Comparison of ENCODE assay signal across 37 cellular contexts in genomic region chr5:126171916-126172315, GRCh38.
"Had no signal": no experiment of that assay in that cellular context is flagged by ENCODE, and none has a peak within 500 bp of the region (broad histone marks: within the 10 kb centered on the region; RNA-seq: fewer than 3 reads in every experiment).

No MANE protein-coding gene starts in this region.

- H3K27ac ChIP-seq: ascending aorta, cardiac muscle cell, VCaP had no signal

- H3K4me1 Mint-ChIP-seq: activated CD4-positive, alpha-beta memory T cell treated with anti-CD3 and anti-CD28 coated beads, Interleukin-2, amount 10 ng/mL, durations not matched to agents 7 days and 5 days; activated CD4-positive, alpha-beta T cell treated with anti-CD3 and anti-CD28 coated beads for 36 hours; activated CD4-positive, alpha-beta T cell treated with anti-CD3 and anti-CD28 coated beads, Interleukin-2, amount 10 ng/mL, durations not matched to agents 7 days and 5 days; activated CD8-positive, alpha-beta memory T cell treated with anti-CD3 and anti-CD28 coated beads, Interleukin-2, amount 10 ng/mL, durations not matched to agents 7 days and 5 days; activated naive CD4-positive, alpha-beta T cell treated with anti-CD3 and anti-CD28 coated beads, Interleukin-2, amount 10 ng/mL, durations not matched to agents 7 days and 5 days; activated naive CD4-positive, alpha-beta T cell treated with anti-CD3 and anti-CD28 coated beads, Interleukin-2, amount 50 U/mL, for 24 hours; activated naive CD8-positive, alpha-beta T cell treated with anti-CD3 and anti-CD28 coated beads, Interleukin-2, amount 10 ng/mL, durations not matched to agents 7 days and 5 days; activated naive CD8-positive, alpha-beta T cell treated with anti-CD3 and anti-CD28 coated beads, Interleukin-2, amount 50 U/mL, for 24 hours; brain; central memory CD8-positive, alpha-beta T cell had no signal

- H3K27ac Mint-ChIP-seq: activated CD4-positive, alpha-beta memory T cell treated with anti-CD3 and anti-CD28 coated beads, Interleukin-2, amount 10 ng/mL, durations not matched to agents 7 days and 5 days; activated CD4-positive, alpha-beta T cell treated with anti-CD3 and anti-CD28 coated beads for 36 hours; activated CD4-positive, alpha-beta T cell treated with anti-CD3 and anti-CD28 coated beads, Interleukin-2, amount 10 ng/mL, durations not matched to agents 7 days and 5 days; activated CD8-positive, alpha-beta memory T cell treated with anti-CD3 and anti-CD28 coated beads, Interleukin-2, amount 10 ng/mL, durations not matched to agents 7 days and 5 days; activated CD8-positive, alpha-beta T cell treated with anti-CD3 and anti-CD28 coated beads, Interleukin-2, amount 10 ng/mL, durations not matched to agents 7 days and 5 days; activated naive CD4-positive, alpha-beta T cell treated with anti-CD3 and anti-CD28 coated beads, Interleukin-2, amount 10 ng/mL, durations not matched to agents 7 days and 5 days; activated naive CD4-positive, alpha-beta T cell treated with anti-CD3 and anti-CD28 coated beads, Interleukin-2, amount 50 U/mL, for 24 hours; activated naive CD8-positive, alpha-beta T cell; activated naive CD8-positive, alpha-beta T cell treated with anti-CD3 and anti-CD28 coated beads, Interleukin-2, amount 10 ng/mL, durations not matched to agents 7 days and 5 days; activated naive CD8-positive, alpha-beta T cell treated with anti-CD3 and anti-CD28 coated beads, Interleukin-2, amount 50 U/mL, for 24 hours; activated T-cell treated with anti-CD3 and anti-CD28 coated beads, Interleukin-2, amount 50 U/mL, for 24 hours; activated T-helper 2 cell treated with anti-CD3 and anti-CD28 coated beads, Interferon-gamma antibody, Interleukin-2, Interleukin-4, amounts not matched to agents 10 μg/mL and 5 μg/mL and 100 μg/mL, durations not matched to agents 14 hours and 24 hours and 36 hours; brain; T-helper 1 cell treated with Interleukin-12 subunit alpha and Interleukin-12 subunit beta and Interleukin-4 antibody, amounts not matched to agents 30 μg/mL and 1 μg/mL, for 36 hours; T-helper 2 cell treated with Interferon-gamma antibody and Interleukin-4, amounts not matched to agents 5 μg/mL and 100 μg/mL, for 36 hours had no signal

- H3K36me3 Mint-ChIP-seq: activated CD8-positive, alpha-beta memory T cell treated with anti-CD3 and anti-CD28 coated beads, Interleukin-2, amount 10 ng/mL, durations not matched to agents 7 days and 5 days; activated naive CD4-positive, alpha-beta T cell treated with anti-CD3 and anti-CD28 coated beads, Interleukin-2, amount 10 ng/mL, durations not matched to agents 7 days and 5 days; activated naive CD8-positive, alpha-beta T cell treated with anti-CD3 and anti-CD28 coated beads, Interleukin-2, amount 10 ng/mL, durations not matched to agents 7 days and 5 days had no signal

- H3K27me3 Mint-ChIP-seq: activated CD4-positive, alpha-beta memory T cell treated with anti-CD3 and anti-CD28 coated beads, Interleukin-2, amount 10 ng/mL, durations not matched to agents 7 days and 5 days; activated CD4-positive, alpha-beta T cell treated with anti-CD3 and anti-CD28 coated beads for 36 hours; activated CD4-positive, alpha-beta T cell treated with anti-CD3 and anti-CD28 coated beads, Interleukin-2, amount 10 ng/mL, durations not matched to agents 7 days and 5 days; activated CD8-positive, alpha-beta memory T cell treated with anti-CD3 and anti-CD28 coated beads, Interleukin-2, amount 10 ng/mL, durations not matched to agents 7 days and 5 days; activated naive CD4-positive, alpha-beta T cell treated with anti-CD3 and anti-CD28 coated beads, Interleukin-2, amount 10 ng/mL, durations not matched to agents 7 days and 5 days; activated naive CD4-positive, alpha-beta T cell treated with anti-CD3 and anti-CD28 coated beads, Interleukin-2, amount 50 U/mL, for 24 hours; activated naive CD8-positive, alpha-beta T cell; activated naive CD8-positive, alpha-beta T cell treated with anti-CD3 and anti-CD28 coated beads, Interleukin-2, amount 10 ng/mL, durations not matched to agents 7 days and 5 days; activated naive CD8-positive, alpha-beta T cell treated with anti-CD3 and anti-CD28 coated beads, Interleukin-2, amount 50 U/mL, for 24 hours; activated T-cell treated with anti-CD3 and anti-CD28 coated beads, Interleukin-2, amount 50 U/mL, for 24 hours; brain; central memory CD8-positive, alpha-beta T cell had no signal

- H3K36me3 ChIP-seq: ascending aorta, cardiac muscle cell had no signal

- H3K4me3 ChIP-seq: ascending aorta, cardiac muscle cell had no signal

- H3K27me3 ChIP-seq: ascending aorta, cardiac muscle cell had no signal

- ATAC-seq: activated CD4-positive, alpha-beta T cell treated with anti-CD3 and anti-CD28 coated beads for 36 hours; activated CD4-positive, CD25-positive, alpha-beta regulatory T cell treated with anti-CD3 and anti-CD28 coated beads, Interleukin-2, amount 50 U/mL, for 24 hours; activated CD8-positive, alpha-beta memory T cell treated with anti-CD3 and anti-CD28 coated beads, Interleukin-2, amount 10 ng/mL, durations not matched to agents 7 days and 5 days; activated CD8-positive, alpha-beta T cell treated with anti-CD3 and anti-CD28 coated beads, Interleukin-2, amount 10 ng/mL, durations not matched to agents 7 days and 5 days; activated naive CD8-positive, alpha-beta T cell treated with anti-CD3 and anti-CD28 coated beads, Interleukin-2, amount 50 U/mL, for 24 hours had no signal

- H3K4me3 Mint-ChIP-seq: activated CD4-positive, alpha-beta memory T cell treated with anti-CD3 and anti-CD28 coated beads, Interleukin-2, amount 10 ng/mL, durations not matched to agents 7 days and 5 days; activated CD4-positive, alpha-beta T cell treated with anti-CD3 and anti-CD28 coated beads for 36 hours; activated CD4-positive, alpha-beta T cell treated with anti-CD3 and anti-CD28 coated beads, Interleukin-2, amount 10 ng/mL, durations not matched to agents 7 days and 5 days; activated CD8-positive, alpha-beta memory T cell treated with anti-CD3 and anti-CD28 coated beads, Interleukin-2, amount 10 ng/mL, durations not matched to agents 7 days and 5 days; activated CD8-positive, alpha-beta T cell treated with anti-CD3 and anti-CD28 coated beads, Interleukin-2, amount 10 ng/mL, durations not matched to agents 7 days and 5 days; activated naive CD4-positive, alpha-beta T cell treated with anti-CD3 and anti-CD28 coated beads, Interleukin-2, amount 10 ng/mL, durations not matched to agents 7 days and 5 days; activated naive CD4-positive, alpha-beta T cell treated with anti-CD3 and anti-CD28 coated beads, Interleukin-2, amount 50 U/mL, for 24 hours; activated naive CD8-positive, alpha-beta T cell; activated naive CD8-positive, alpha-beta T cell treated with anti-CD3 and anti-CD28 coated beads, Interleukin-2, amount 10 ng/mL, durations not matched to agents 7 days and 5 days; activated naive CD8-positive, alpha-beta T cell treated with anti-CD3 and anti-CD28 coated beads, Interleukin-2, amount 50 U/mL, for 24 hours; activated T-cell treated with anti-CD3 and anti-CD28 coated beads, Interleukin-2, amount 50 U/mL, for 24 hours; brain; central memory CD8-positive, alpha-beta T cell; T-helper 1 cell treated with Interleukin-12 subunit alpha and Interleukin-12 subunit beta and Interleukin-4 antibody, amounts not matched to agents 30 μg/mL and 1 μg/mL, for 36 hours; T-helper 2 cell treated with Interferon-gamma antibody and Interleukin-4, amounts not matched to agents 5 μg/mL and 100 μg/mL, for 36 hours had no signal

- H3K4me1 ChIP-seq: ascending aorta had no signal

- DNase-seq: activated CD4-positive, alpha-beta memory T cell treated with anti-CD3 and anti-CD28 coated beads, Interleukin-2, amount 10 ng/mL, durations not matched to agents 7 days and 5 days; activated CD4-positive, alpha-beta T cell treated with anti-CD3 and anti-CD28 coated beads for 1 hour; activated CD4-positive, alpha-beta T cell treated with anti-CD3 and anti-CD28 coated beads for 36 hours; activated CD4-positive, alpha-beta T cell treated with anti-CD3 and anti-CD28 coated beads for 48 hours; activated CD4-positive, alpha-beta T cell treated with anti-CD3 and anti-CD28 coated beads, Interleukin-2, amount 10 ng/mL, durations not matched to agents 7 days and 5 days; activated CD4-positive, alpha-beta T cell treated with anti-CD3 and anti-CD28 coated beads, Interleukin-2, amount 50 U/mL, for 48 hours; activated CD4-positive, CD25-positive, alpha-beta regulatory T cell; activated CD8-positive, alpha-beta memory T cell treated with anti-CD3 and anti-CD28 coated beads for 24 hours; activated CD8-positive, alpha-beta memory T cell treated with anti-CD3 and anti-CD28 coated beads, Interleukin-2, amount 10 ng/mL, durations not matched to agents 7 days and 5 days; activated CD8-positive, alpha-beta memory T cell treated with anti-CD3 and anti-CD28 coated beads, Interleukin-2, amount 50 U/mL, for 48 hours; activated CD8-positive, alpha-beta T cell treated with anti-CD3 and anti-CD28 coated beads, Interleukin-2, amount 10 ng/mL, durations not matched to agents 7 days and 5 days; activated effector memory CD4-positive, alpha-beta T cell treated with Interleukin-2 at 50 U/mL for 16 hours; activated gamma-delta T cell; activated naive CD4-positive, alpha-beta T cell treated with anti-CD3 and anti-CD28 coated beads, Interleukin-2, amount 10 ng/mL, durations not matched to agents 7 days and 5 days; activated naive CD4-positive, alpha-beta T cell treated with Interleukin-2 at 50 U/mL for 16 hours; activated naive CD8-positive, alpha-beta T cell treated with anti-CD3 and anti-CD28 coated beads, Interleukin-2, amount 10 ng/mL, durations not matched to agents 7 days and 5 days; activated naive CD8-positive, alpha-beta T cell treated with anti-CD3 and anti-CD28 coated beads, Interleukin-2, amount 50 U/mL, for 24 hours; activated T-cell treated with anti-CD3 and anti-CD28 coated beads, Interleukin-2, amount 50 U/mL, for 24 hours; activated T-cell treated with anti-CD3 and anti-CD28 coated beads, Interleukin-2, amount 50 U/mL, for 48 hours; amygdala; anterior cingulate cortex; caudate nucleus; SW 1271; T-helper 1 cell; T-helper 2 cell; T-helper 9 cell had no signal
